1 cellular context compared by ENCODE assay signal in the genomic region with DNA sequence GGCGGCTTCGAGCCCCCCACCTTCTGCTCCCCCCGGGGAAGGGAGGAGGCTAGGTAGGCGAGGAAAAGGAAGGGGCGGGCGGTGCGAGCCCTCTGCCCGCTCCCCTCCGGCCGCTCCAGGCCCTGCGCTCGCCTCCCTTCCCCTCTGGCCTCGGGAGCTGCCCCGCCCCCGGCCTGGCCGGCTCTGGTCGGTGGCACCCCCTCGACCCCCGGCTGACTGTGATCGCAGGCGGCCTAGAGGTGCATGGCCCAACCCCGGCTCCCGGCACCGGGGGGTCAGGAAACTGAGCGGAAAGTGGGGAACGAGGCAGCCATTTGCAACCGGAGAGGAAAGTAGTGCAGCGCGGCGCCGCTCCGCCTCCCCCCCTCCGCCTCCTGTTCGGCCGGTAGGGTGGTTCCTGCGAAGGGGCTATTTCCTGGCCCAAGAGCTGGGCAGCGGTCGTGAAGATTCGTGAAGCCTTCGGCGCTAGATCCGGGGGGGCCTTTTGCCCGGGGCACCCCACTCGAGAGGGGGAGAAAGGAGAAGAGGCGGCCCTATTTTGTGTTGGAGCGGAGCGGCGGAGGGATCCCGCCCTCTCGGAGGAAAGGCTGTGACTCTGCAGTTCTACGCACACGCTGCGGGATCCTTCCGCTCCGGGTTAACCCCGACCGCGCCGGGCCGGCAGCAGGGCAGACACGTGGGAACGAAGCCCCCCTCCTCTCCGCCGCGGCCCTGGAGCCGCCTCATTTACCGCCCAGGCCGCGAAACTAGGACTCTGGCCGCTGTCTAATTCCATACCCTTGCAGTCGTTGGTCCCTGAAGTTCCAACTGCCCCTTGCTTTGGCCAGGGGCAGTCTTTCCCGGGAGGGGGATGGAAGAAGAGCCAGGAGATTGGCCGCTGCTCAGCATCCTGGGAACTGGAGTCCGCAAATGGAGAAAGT.
TF ChIP-seq lines count a peak whose summit lies in the region.

A gene with protein sequence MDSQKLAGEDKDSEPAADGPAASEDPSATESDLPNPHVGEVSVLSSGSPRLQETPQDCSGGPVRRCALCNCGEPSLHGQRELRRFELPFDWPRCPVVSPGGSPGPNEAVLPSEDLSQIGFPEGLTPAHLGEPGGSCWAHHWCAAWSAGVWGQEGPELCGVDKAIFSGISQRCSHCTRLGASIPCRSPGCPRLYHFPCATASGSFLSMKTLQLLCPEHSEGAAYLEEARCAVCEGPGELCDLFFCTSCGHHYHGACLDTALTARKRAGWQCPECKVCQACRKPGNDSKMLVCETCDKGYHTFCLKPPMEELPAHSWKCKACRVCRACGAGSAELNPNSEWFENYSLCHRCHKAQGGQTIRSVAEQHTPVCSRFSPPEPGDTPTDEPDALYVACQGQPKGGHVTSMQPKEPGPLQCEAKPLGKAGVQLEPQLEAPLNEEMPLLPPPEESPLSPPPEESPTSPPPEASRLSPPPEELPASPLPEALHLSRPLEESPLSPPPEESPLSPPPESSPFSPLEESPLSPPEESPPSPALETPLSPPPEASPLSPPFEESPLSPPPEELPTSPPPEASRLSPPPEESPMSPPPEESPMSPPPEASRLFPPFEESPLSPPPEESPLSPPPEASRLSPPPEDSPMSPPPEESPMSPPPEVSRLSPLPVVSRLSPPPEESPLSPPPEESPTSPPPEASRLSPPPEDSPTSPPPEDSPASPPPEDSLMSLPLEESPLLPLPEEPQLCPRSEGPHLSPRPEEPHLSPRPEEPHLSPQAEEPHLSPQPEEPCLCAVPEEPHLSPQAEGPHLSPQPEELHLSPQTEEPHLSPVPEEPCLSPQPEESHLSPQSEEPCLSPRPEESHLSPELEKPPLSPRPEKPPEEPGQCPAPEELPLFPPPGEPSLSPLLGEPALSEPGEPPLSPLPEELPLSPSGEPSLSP (N-terminal part only) (minus strand): TSS at position 558 of the 920 bp plus-strand sequence. CDS start 5,470 bp downstream, outside the sequence.

TF ChIP-seq in HEK293, 187 proteins besides CTCF, POLR2A, EP300 and RAD21 (continued from another document and continues in another):
- TF ChIP-seq, protein P1, sequence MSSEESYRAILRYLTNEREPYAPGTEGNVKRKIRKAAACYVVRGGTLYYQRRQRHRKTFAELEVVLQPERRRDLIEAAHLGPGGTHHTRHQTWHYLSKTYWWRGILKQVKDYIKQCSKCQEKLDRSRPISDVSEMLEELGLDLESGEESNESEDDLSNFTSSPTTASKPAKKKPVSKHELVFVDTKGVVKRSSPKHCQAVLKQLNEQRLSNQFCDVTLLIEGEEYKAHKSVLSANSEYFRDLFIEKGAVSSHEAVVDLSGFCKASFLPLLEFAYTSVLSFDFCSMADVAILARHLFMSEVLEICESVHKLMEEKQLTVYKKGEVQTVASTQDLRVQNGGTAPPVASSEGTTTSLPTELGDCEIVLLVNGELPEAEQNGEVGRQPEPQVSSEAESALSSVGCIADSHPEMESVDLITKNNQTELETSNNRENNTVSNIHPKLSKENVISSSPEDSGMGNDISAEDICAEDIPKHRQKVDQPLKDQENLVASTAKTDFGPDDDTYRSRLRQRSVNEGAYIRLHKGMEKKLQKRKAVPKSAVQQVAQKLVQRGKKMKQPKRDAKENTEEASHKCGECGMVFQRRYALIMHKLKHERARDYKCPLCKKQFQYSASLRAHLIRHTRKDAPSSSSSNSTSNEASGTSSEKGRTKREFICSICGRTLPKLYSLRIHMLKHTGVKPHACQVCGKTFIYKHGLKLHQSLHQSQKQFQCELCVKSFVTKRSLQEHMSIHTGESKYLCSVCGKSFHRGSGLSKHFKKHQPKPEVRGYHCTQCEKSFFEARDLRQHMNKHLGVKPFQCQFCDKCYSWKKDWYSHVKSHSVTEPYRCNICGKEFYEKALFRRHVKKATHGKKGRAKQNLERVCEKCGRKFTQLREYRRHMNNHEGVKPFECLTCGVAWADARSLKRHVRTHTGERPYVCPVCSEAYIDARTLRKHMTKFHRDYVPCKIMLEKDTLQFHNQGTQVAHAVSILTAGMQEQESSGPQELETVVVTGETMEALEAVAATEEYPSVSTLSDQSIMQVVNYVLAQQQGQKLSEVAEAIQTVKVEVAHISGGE (tag by site-specific recombination; conservative IDR thresholded peaks at IDR 0.05; ENCODE audit: low read depth), result peak; percentile 94
- no peak for TF ChIP-seq ZNF274 (IDR thresholded peaks at IDR 0.05; ENCODE audit: low read length)
- no peak for TF ChIP-seq ZNF274 (tag by site-specific recombination; IDR thresholded peaks at IDR 0.05; ENCODE audit: borderline replicate concordance)
- TF ChIP-seq TRIM28 (IDR thresholded peaks at IDR 0.05; ENCODE audit: borderline replicate concordance, low read length), result peak; percentile 83
- peak; percentile 100 for TF ChIP-seq ZEB2 (tag by site-specific recombination; IDR thresholded peaks at IDR 0.05)
- peak; percentile 97 for TF ChIP-seq SALL2 (tag by site-specific recombination; IDR thresholded peaks at IDR 0.05; ENCODE audit: borderline replicate concordance)
- peak; percentile 99 for TF ChIP-seq ZNF391 (tag by site-specific recombination; IDR thresholded peaks at IDR 0.05; ENCODE audit: borderline replicate concordance, low read depth)
- TF ChIP-seq ZNF792 (tag by site-specific recombination; IDR thresholded peaks at IDR 0.05), result peak; percentile 87; the same call in 1 of the 2 replicates
- no peak for TF ChIP-seq ZNF560 (tag by site-specific recombination; IDR thresholded peaks at IDR 0.05; ENCODE audit: borderline replicate concordance)
- TF ChIP-seq ZNF211 (tag by site-specific recombination; IDR thresholded peaks at IDR 0.05; ENCODE audit: low read depth), result no peak
- peak; percentile 75 for TF ChIP-seq PRDM2 (tag by site-specific recombination; IDR thresholded peaks at IDR 0.05; ENCODE audit: borderline replicate concordance)
- no peak for TF ChIP-seq ZNF292 (tag by site-specific recombination; IDR thresholded peaks at IDR 0.05; ENCODE audit: borderline replicate concordance, low read depth)
- TF ChIP-seq ZNF510 (tag by site-specific recombination; IDR thresholded peaks at IDR 0.05; ENCODE audit: insufficient replicate concordance), result no peak
- peak; percentile 98 for TF ChIP-seq ZBTB48 (tag by site-specific recombination; IDR thresholded peaks at IDR 0.05)
- TF ChIP-seq OSR2 (tag by site-specific recombination; IDR thresholded peaks at IDR 0.05), result peak; percentile 31; the same call in 1 of the 2 replicates
- no peak for TF ChIP-seq ZNF677 (tag by site-specific recombination; IDR thresholded peaks at IDR 0.05)
- TF ChIP-seq ZNF266 (tag by site-specific recombination; IDR thresholded peaks at IDR 0.05; ENCODE audit: low read depth), result no peak
- TF ChIP-seq ZNF311 (tag by site-specific recombination; IDR thresholded peaks at IDR 0.05; ENCODE audit: borderline replicate concordance), result no peak
- TF ChIP-seq, protein P2, sequence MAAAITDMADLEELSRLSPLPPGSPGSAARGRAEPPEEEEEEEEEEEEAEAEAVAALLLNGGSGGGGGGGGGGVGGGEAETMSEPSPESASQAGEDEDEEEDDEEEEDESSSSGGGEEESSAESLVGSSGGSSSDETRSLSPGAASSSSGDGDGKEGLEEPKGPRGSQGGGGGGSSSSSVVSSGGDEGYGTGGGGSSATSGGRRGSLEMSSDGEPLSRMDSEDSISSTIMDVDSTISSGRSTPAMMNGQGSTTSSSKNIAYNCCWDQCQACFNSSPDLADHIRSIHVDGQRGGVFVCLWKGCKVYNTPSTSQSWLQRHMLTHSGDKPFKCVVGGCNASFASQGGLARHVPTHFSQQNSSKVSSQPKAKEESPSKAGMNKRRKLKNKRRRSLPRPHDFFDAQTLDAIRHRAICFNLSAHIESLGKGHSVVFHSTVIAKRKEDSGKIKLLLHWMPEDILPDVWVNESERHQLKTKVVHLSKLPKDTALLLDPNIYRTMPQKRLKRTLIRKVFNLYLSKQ (tag by site-specific recombination; IDR thresholded peaks at IDR 0.05; ENCODE audit: borderline replicate concordance), result peak; percentile 90
- TF ChIP-seq ZNF449 (tag by site-specific recombination; IDR thresholded peaks at IDR 0.05), result peak; percentile 70; the same call in 1 of the 2 replicates
- no peak for TF ChIP-seq ZNF48 (tag by site-specific recombination; IDR thresholded peaks at IDR 0.05)
- TF ChIP-seq, protein P3, sequence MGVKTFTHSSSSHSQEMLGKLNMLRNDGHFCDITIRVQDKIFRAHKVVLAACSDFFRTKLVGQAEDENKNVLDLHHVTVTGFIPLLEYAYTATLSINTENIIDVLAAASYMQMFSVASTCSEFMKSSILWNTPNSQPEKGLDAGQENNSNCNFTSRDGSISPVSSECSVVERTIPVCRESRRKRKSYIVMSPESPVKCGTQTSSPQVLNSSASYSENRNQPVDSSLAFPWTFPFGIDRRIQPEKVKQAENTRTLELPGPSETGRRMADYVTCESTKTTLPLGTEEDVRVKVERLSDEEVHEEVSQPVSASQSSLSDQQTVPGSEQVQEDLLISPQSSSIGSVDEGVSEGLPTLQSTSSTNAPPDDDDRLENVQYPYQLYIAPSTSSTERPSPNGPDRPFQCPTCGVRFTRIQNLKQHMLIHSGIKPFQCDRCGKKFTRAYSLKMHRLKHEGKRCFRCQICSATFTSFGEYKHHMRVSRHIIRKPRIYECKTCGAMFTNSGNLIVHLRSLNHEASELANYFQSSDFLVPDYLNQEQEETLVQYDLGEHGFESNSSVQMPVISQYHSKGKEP (tag by site-specific recombination; IDR thresholded peaks at IDR 0.05), result peak; percentile 90
- TF ChIP-seq ZNF473 (tag by site-specific recombination; IDR thresholded peaks at IDR 0.05), result no peak
- TF ChIP-seq, protein P4, sequence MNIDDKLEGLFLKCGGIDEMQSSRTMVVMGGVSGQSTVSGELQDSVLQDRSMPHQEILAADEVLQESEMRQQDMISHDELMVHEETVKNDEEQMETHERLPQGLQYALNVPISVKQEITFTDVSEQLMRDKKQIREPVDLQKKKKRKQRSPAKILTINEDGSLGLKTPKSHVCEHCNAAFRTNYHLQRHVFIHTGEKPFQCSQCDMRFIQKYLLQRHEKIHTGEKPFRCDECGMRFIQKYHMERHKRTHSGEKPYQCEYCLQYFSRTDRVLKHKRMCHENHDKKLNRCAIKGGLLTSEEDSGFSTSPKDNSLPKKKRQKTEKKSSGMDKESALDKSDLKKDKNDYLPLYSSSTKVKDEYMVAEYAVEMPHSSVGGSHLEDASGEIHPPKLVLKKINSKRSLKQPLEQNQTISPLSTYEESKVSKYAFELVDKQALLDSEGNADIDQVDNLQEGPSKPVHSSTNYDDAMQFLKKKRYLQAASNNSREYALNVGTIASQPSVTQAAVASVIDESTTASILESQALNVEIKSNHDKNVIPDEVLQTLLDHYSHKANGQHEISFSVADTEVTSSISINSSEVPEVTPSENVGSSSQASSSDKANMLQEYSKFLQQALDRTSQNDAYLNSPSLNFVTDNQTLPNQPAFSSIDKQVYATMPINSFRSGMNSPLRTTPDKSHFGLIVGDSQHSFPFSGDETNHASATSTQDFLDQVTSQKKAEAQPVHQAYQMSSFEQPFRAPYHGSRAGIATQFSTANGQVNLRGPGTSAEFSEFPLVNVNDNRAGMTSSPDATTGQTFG (tag by site-specific recombination; IDR thresholded peaks at IDR 0.05; ENCODE audit: borderline replicate concordance), result peak; percentile 94
- peak; percentile 84 for TF ChIP-seq ZNF558 (tag by site-specific recombination; IDR thresholded peaks at IDR 0.05)
- TF ChIP-seq ZNF621 (tag by site-specific recombination; IDR thresholded peaks at IDR 0.05), result no peak; the same call in 1 of the 2 replicates
- TF ChIP-seq OVOL3 (tag by site-specific recombination; IDR thresholded peaks at IDR 0.05), result peak; percentile 85
- peak; percentile 98 for TF ChIP-seq ZNF335 (tag by site-specific recombination; conservative IDR thresholded peaks at IDR 0.05)
- peak; percentile 85; the same call in 1 of the 2 replicates for TF ChIP-seq IKZF3 (tag by site-specific recombination; IDR thresholded peaks at IDR 0.05)
- 0 out of 2 replicates have a peak, but pooled peaks have one; percentile 20 for TF ChIP-seq ZNF133 (tag by site-specific recombination; IDR thresholded peaks at IDR 0.05)
